Comparison of ENCODE assay signal across 8 cellular contexts in genomic region chr1:115828101-115829022, GRCh38. TPM values are rescaled to one million over a fixed set of nuclear protein-coding genes. Genes with fewer than 3 reads are reported as not detected.
DNase-seq lines count a peak whose midpoint lies in the region; ATAC-seq, FAIRE-seq and TF ChIP-seq lines count a peak whose summit lies in the region.

No MANE protein-coding gene starts in this region.

- H3K4me1 ChIP-seq in left ventricle myocardium inferior (peaks cover 21% of the 10 kb centered on the region), SJCRH30 (peaks cover 4% of the 10 kb centered on the region; the same call in 1 of the 2 replicates)

- TF ChIP-seq CTCF in left ventricle myocardium inferior (IDR thresholded peaks at IDR 0.05; ENCODE audit: borderline replicate concordance) (no peak), progenitor cell of endocrine pancreas (IDR thresholded peaks at IDR 0.05; ENCODE audit: unreplicated experiment) (no peak)

- peak overlapping the region; percentile 37 for H3K27ac Mint-ChIP-seq in activated T-helper 1 cell treated with anti-CD3 and anti-CD28 coated beads, Interleukin-12 subunit alpha, Interleukin-12 subunit beta, Interleukin-2, Interleukin-4 antibody, amounts not matched to agents 30 ng/mL and 10 ng/mL and 1 ng/mL, durations not matched to agents 14 hours and 24 hours and 36 hours
- peak overlapping the region; percentile 79 for H3K27ac Mint-ChIP-seq in progenitor cell of endocrine pancreas

- H3K9me3 ChIP-seq in left ventricle myocardium inferior (replicated peaks) (no peaks in the 10 kb centered on the region), SJCRH30 (replicated peaks) (no peaks in the 10 kb centered on the region)

- no peaks in the 10 kb centered on the region for H3K9me3 Mint-ChIP-seq in activated T-helper 1 cell treated with anti-CD3 and anti-CD28 coated beads, Interleukin-12 subunit alpha, Interleukin-12 subunit beta, Interleukin-2, Interleukin-4 antibody, amounts not matched to agents 30 ng/mL and 10 ng/mL and 1 ng/mL, durations not matched to agents 14 hours and 24 hours and 36 hours
- H3K9me3 Mint-ChIP-seq in progenitor cell of endocrine pancreas (ENCODE audit: low read depth), result no peaks in the 10 kb centered on the region

- DNase-seq in DMS79 treated with DMSO at 0.1 percent for 48 hours (lab: John Stamatoyannopoulos, UW), result peak; percentile 6
- DNase-seq in DMS79 (lab: John Stamatoyannopoulos, UW), result no peak
- no peak for DNase-seq in activated T-helper 1 cell treated with anti-CD3 and anti-CD28 coated beads, Interleukin-12 subunit alpha, Interleukin-12 subunit beta, Interleukin-2, Interleukin-4 antibody, amounts not matched to agents 30 ng/mL and 10 ng/mL and 1 ng/mL, durations not matched to agents 14 hours and 24 hours and 36 hours (ENCODE audit: low spot score)
- DNase-seq in left ventricle myocardium inferior, result no peak
- DNase-seq in progenitor cell of endocrine pancreas (ENCODE audit: low spot score, unreplicated experiment), result peak; percentile 28
- DNase-seq in GM19239 (ENCODE audit: insufficient read length, low spot score), result no peak
- DNase-seq in SJCRH30, result no peak

- peaks cover 41% of the 10 kb centered on the region for H3K27me3 Mint-ChIP-seq in activated T-helper 1 cell treated with anti-CD3 and anti-CD28 coated beads, Interleukin-12 subunit alpha, Interleukin-12 subunit beta, Interleukin-2, Interleukin-4 antibody, amounts not matched to agents 30 ng/mL and 10 ng/mL and 1 ng/mL, durations not matched to agents 14 hours and 24 hours and 36 hours (ENCODE audit: insufficient read depth)
- H3K27me3 Mint-ChIP-seq in progenitor cell of endocrine pancreas, result peaks cover 51% of the 10 kb centered on the region

- no peak overlapping the region for H3K27ac ChIP-seq in left ventricle myocardium inferior (replicated peaks)
- no peak overlapping the region for H3K27ac ChIP-seq in SJCRH30

- no peaks in the 10 kb centered on the region for H3K4me1 Mint-ChIP-seq in activated T-helper 1 cell treated with anti-CD3 and anti-CD28 coated beads, Interleukin-12 subunit alpha, Interleukin-12 subunit beta, Interleukin-2, Interleukin-4 antibody, amounts not matched to agents 30 ng/mL and 10 ng/mL and 1 ng/mL, durations not matched to agents 14 hours and 24 hours and 36 hours (ENCODE audit: low read depth)
- peaks cover 23% of the 10 kb centered on the region for H3K4me1 Mint-ChIP-seq in progenitor cell of endocrine pancreas (ENCODE audit: low read depth)

- intact Hi-C loops in activated T-helper 1 cell treated with anti-CD3 and anti-CD28 coated beads, Interleukin-12 subunit alpha, Interleukin-12 subunit beta, Interleukin-2, Interleukin-4 antibody, amounts not matched to agents 30 ng/mL and 10 ng/mL and 1 ng/mL, durations not matched to agents 14 hours and 24 hours and 36 hours (cut with micrococcal nuclease), result no loop called here
- intact Hi-C loops in left ventricle myocardium inferior (cut with micrococcal nuclease), result no loop called here

- no peak for FAIRE-seq in GM19239 (lab: Jason Lieb, UNC)

- no peak for ATAC-seq in GM21717 (IDR thresholded peaks at IDR 0.05; ENCODE audit: unreplicated experiment)

- H3K36me3 Mint-ChIP-seq in activated T-helper 1 cell treated with anti-CD3 and anti-CD28 coated beads, Interleukin-12 subunit alpha, Interleukin-12 subunit beta, Interleukin-2, Interleukin-4 antibody, amounts not matched to agents 30 ng/mL and 10 ng/mL and 1 ng/mL, durations not matched to agents 14 hours and 24 hours and 36 hours (ENCODE audit: low read depth), result no peaks in the 10 kb centered on the region
- no peaks in the 10 kb centered on the region for H3K36me3 Mint-ChIP-seq in progenitor cell of endocrine pancreas (ENCODE audit: insufficient read depth)

- peak overlapping the region; percentile 67 for H3K4me3 Mint-ChIP-seq in activated T-helper 1 cell treated with anti-CD3 and anti-CD28 coated beads, Interleukin-12 subunit alpha, Interleukin-12 subunit beta, Interleukin-2, Interleukin-4 antibody, amounts not matched to agents 30 ng/mL and 10 ng/mL and 1 ng/mL, durations not matched to agents 14 hours and 24 hours and 36 hours
- H3K4me3 Mint-ChIP-seq in progenitor cell of endocrine pancreas (ENCODE audit: low read depth), result peak overlapping the region; percentile 77

- H3K27me3 ChIP-seq in left ventricle myocardium inferior (ENCODE audit: low read depth) (peaks cover 46% of the 10 kb centered on the region), SJCRH30 (no peaks in the 10 kb centered on the region)

- peak overlapping the region; percentile 70 for H3K4me3 ChIP-seq in left ventricle myocardium inferior
- no peak overlapping the region for H3K4me3 ChIP-seq in SJCRH30

- no peaks in the 10 kb centered on the region for H3K36me3 ChIP-seq in left ventricle myocardium inferior
- no peaks in the 10 kb centered on the region for H3K36me3 ChIP-seq in SJCRH30

RNA-seq across cellular contexts. Expression of gene NHLH2, which starts 12.6 kb away (rescaled TPM):
- not detected in 2 replicates for total RNA-seq in activated T-helper 1 cell treated with anti-CD3 and anti-CD28 coated beads, Interleukin-12 subunit alpha, Interleukin-12 subunit beta, Interleukin-2, Interleukin-4 antibody, amounts not matched to agents 30 ng/mL and 10 ng/mL and 1 ng/mL, durations not matched to agents 14 hours and 24 hours and 36 hours
- not detected for total RNA-seq in left ventricle myocardium inferior
- total RNA-seq in progenitor cell of endocrine pancreas, result 0.20 and 0.29 TPM in 2 replicates
- not detected in 2 replicates for total RNA-seq in SJCRH30 (2014; rRNA removed; shearing (Covaris generic))

RNA-seq across cellular contexts. Expression of gene CASQ2, which starts 59.8 kb away (rescaled TPM):
- total RNA-seq in activated T-helper 1 cell treated with anti-CD3 and anti-CD28 coated beads, Interleukin-12 subunit alpha, Interleukin-12 subunit beta, Interleukin-2, Interleukin-4 antibody, amounts not matched to agents 30 ng/mL and 10 ng/mL and 1 ng/mL, durations not matched to agents 14 hours and 24 hours and 36 hours, result not detected in 2 replicates
- total RNA-seq in left ventricle myocardium inferior (1,110 TPM), progenitor cell of endocrine pancreas (not detected in 2 replicates)
- total RNA-seq in SJCRH30 (2014; rRNA removed; shearing (Covaris generic)), result 0.28 and 0.49 TPM in 2 replicates

Comparison
In these comparisons a context has a peak if more than half of its experiments do, and no peak if none do; other contexts are left out.
1. DNase-seq: peak in DMS79 treated with DMSO at 0.1 percent for 48 hours (single experiment) and progenitor cell of endocrine pancreas (single experiment); none in DMS79 (single experiment), activated T-helper 1 cell treated with anti-CD3 and anti-CD28 coated beads, Interleukin-12 subunit alpha, Interleukin-12 subunit beta, Interleukin-2, Interleukin-4 antibody, amounts not matched to agents 30 ng/mL and 10 ng/mL and 1 ng/mL, durations not matched to agents 14 hours and 24 hours and 36 hours (single experiment), left ventricle myocardium inferior (single experiment), GM19239 (single experiment) and SJCRH30 (0 of 2).
2. RNA of gene CASQ2, which starts 59.8 kb away (total RNA-seq): 1,110 TPM in left ventricle myocardium inferior (single experiment); 0.28 to 0.49 TPM in SJCRH30, not detected in progenitor cell of endocrine pancreas and not detected in activated T-helper 1 cell treated with anti-CD3 and anti-CD28 coated beads, Interleukin-12 subunit alpha, Interleukin-12 subunit beta, Interleukin-2, Interleukin-4 antibody, amounts not matched to agents 30 ng/mL and 10 ng/mL and 1 ng/mL, durations not matched to agents 14 hours and 24 hours and 36 hours; every median in the first group is over 100 times any median in the second.